Comparison of ENCODE assay signal across 17 cellular contexts in the genomic region with DNA sequence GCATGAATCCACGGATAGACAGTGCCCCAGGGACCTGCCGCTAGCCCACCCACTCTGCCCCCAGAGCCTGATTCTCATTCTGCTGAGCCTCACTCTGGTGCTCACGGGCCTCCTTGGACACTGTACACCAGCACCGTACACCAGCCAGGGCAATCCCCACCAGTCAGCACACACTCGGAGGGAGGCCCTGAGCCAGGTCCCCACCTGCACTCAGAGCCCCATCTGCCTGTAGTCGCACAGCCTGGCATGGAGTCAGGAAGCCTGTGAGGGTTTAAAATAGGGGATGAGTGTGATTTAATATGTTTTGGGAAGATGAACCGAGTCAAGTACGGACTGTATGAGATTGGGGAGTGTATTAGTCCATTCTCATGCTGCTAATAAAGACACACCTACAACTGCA.
"Had no signal": no experiment of that assay in that cellular context is flagged by ENCODE, and none has a peak within 500 bp of the region (broad histone marks: within the 10 kb centered on the region; RNA-seq: fewer than 3 reads in every experiment).

No MANE protein-coding gene starts in this region.

- H3K4me3 Mint-ChIP-seq: activated naive CD8-positive, alpha-beta T cell treated with anti-CD3 and anti-CD28 coated beads for 36 hours; immature natural killer cell; neural progenitor cell had no signal

- H3K36me3 ChIP-seq: neural progenitor cell, ovary, stomach, thoracic aorta, WERI-Rb-1 had no signal

- H3K27ac ChIP-seq: body of pancreas, neural progenitor cell, ovary, stomach, thoracic aorta, WERI-Rb-1 had no signal

- H3K9me3 ChIP-seq: body of pancreas, ovary, stomach, thoracic aorta had no signal

- H3K36me3 Mint-ChIP-seq: activated naive CD8-positive, alpha-beta T cell treated with anti-CD3 and anti-CD28 coated beads for 36 hours; immature natural killer cell; neural progenitor cell had no signal

- H3K27me3 ChIP-seq: body of pancreas, neural progenitor cell, ovary, stomach had no signal

- H3K27ac Mint-ChIP-seq: activated naive CD8-positive, alpha-beta T cell treated with anti-CD3 and anti-CD28 coated beads for 36 hours; neural progenitor cell; T-helper 17 cell had no signal

- H3K4me1 ChIP-seq: body of pancreas had no signal

- H3K27me3 Mint-ChIP-seq: activated naive CD8-positive, alpha-beta T cell treated with anti-CD3 and anti-CD28 coated beads for 36 hours; T-helper 17 cell had no signal

- H3K4me3 ChIP-seq: body of pancreas, neural progenitor cell, ovary, stomach, thoracic aorta had no signal

- H3K9me3 Mint-ChIP-seq: activated naive CD8-positive, alpha-beta T cell treated with anti-CD3 and anti-CD28 coated beads for 36 hours; immature natural killer cell; neural progenitor cell had no signal

- DNase-seq: activated gamma-delta T cell treated with Interleukin-2 at 50 U/mL for 16 hours; activated naive CD8-positive, alpha-beta T cell treated with anti-CD3 and anti-CD28 coated beads for 36 hours; activated T-cell treated with anti-CD3 and anti-CD28 coated beads, Interleukin-2, amount 50 U/mL, for 48 hours; body of pancreas; central memory CD4-positive, alpha-beta T cell; cortex of kidney; foreskin melanocyte; immature natural killer cell; left colon; midbrain; ovary; stimulated activated CD4-positive, alpha-beta T cell treated with anti-CD3 and anti-CD28 coated beads, Interleukin-2, amount 100 ng/mL, for 24 hours; stomach; T-helper 17 cell; WERI-Rb-1 had no signal
